Comparison of ENCODE assay signal across 25 cellular contexts in genomic region chr4:54187148-54187547, GRCh38. TPM values are rescaled to one million over a fixed set of nuclear protein-coding genes. Genes with fewer than 3 reads are reported as not detected.
A peak's percentile ranks its signal among the peaks of the same experiment; 100 is the strongest.
DNase-seq lines count a peak whose midpoint lies in the region; ATAC-seq and TF ChIP-seq lines count a peak whose summit lies in the region.
"Had no signal": no experiment of that assay in that cellular context is flagged by ENCODE, and none has a peak within 500 bp of the region (broad histone marks: within the 10 kb centered on the region; RNA-seq: fewer than 3 reads in every experiment).

No MANE protein-coding gene starts in this region.

- ATAC-seq in IMR-90 (ENCODE audit: low read depth), result no peak
- peak; percentile 54 for ATAC-seq in left lung
- no peak for ATAC-seq in HG02840 (IDR thresholded peaks at IDR 0.05; ENCODE audit: low FRiP score, unreplicated experiment)
- ATAC-seq in stimulated activated memory B cell treated with anti-CD40 and anti-IgM and Interleukin-4, amounts not matched to agents 10 μg/mL and 1 μg/mL and 100 μg/mL, for 72 hours, result no peak
- ATAC-seq: activated CD8-positive, alpha-beta T cell treated with anti-CD3 and anti-CD28 coated beads for 36 hours; foreskin keratinocyte; T-cell had no signal

- H2BK120ac ChIP-seq in IMR-90 (ENCODE audit: low read depth, low read length), result no peak overlapping the region

- no peaks in the 10 kb centered on the region; the same call in 1 of the 2 replicates for H3K9me1 ChIP-seq in IMR-90 (ENCODE audit: insufficient read depth, low read length)

- DNase-seq in IMR-90 (no peak), fibroblast of pulmonary artery (ENCODE audit: low read depth) (peak; percentile 54), left lung (no peak), pulmonary artery endothelial cell (ENCODE audit: low read depth, low spot score) (peak; percentile 19), SHP77 (lab: John Stamatoyannopoulos, UW) (no peak), smooth muscle cell (lab: John Stamatoyannopoulos, UW; ENCODE audit: unreplicated experiment) (no peak)
- DNase-seq: activated CD4-positive, CD25-positive, alpha-beta regulatory T cell treated with anti-CD3 and anti-CD28 coated beads, Interleukin-2, amount 50 U/mL, for 72 hours; activated CD8-positive, alpha-beta T cell treated with anti-CD3 and anti-CD28 coated beads for 36 hours; activated effector memory CD4-positive, alpha-beta T cell treated with Interleukin-2 at 50 U/mL for 16 hours; activated T-cell treated with anti-CD3 and anti-CD28 coated beads for 4 hours; BE2C; COR-L47; DMS79 treated with DMSO at 0.1 percent for 48 hours; effector CD4-positive, alpha-beta T cell; foreskin keratinocyte; HCEC 1CT; NCI-H1417 treated with DMSO at 0.1 percent for 48 hours; NCI-H2081 treated with DMSO at 0.1 percent for 48 hours; NCI-H446; T-cell had no signal

- no peaks in the 10 kb centered on the region for H3K79me1 ChIP-seq in IMR-90 (ENCODE audit: low read depth in 1 of 2, low read length in 2 of 2)

- H4K20me1 ChIP-seq in IMR-90 (ENCODE audit: insufficient read depth, low read length), result no peaks in the 10 kb centered on the region
- H4K20me1 ChIP-seq in smooth muscle cell (ENCODE audit: low read depth), result no peaks in the 10 kb centered on the region

- H4K91ac ChIP-seq in IMR-90 (ENCODE audit: insufficient read depth, low read depth, low read length), result no peak overlapping the region

- H3K4ac ChIP-seq in IMR-90 (ENCODE audit: low read depth, low read length), result no peak overlapping the region

- TF ChIP-seq POLR2A in IMR-90 (IDR thresholded peaks at IDR 0.05; ENCODE audit: low read depth, low read length), result no peak

- in situ Hi-C loops in IMR-90 (cut with MboI; ENCODE audit: low sequenced_read_pairs), result no loop called here

- H2AFZ ChIP-seq in IMR-90 (replicated peaks; ENCODE audit: low read length, poor library complexity), result peak overlapping the region; percentile 12
- no peak overlapping the region for H2AFZ ChIP-seq in smooth muscle cell (ENCODE audit: low read depth)
- H2AFZ ChIP-seq: hepatocyte, neural progenitor cell had no signal

- H3K56ac ChIP-seq in IMR-90 (ENCODE audit: extremely low read depth, insufficient read depth, low read length), result no peak overlapping the region

- no peak overlapping the region for H4K8ac ChIP-seq in IMR-90 (ENCODE audit: low read depth in 2 of 2, low read length in 2 of 2)

- H3K23ac ChIP-seq in IMR-90 (ENCODE audit: low read depth, low read length), result no peak overlapping the region

- no peak overlapping the region for H2BK5ac ChIP-seq in IMR-90 (ENCODE audit: low read depth, low read length, poor library complexity, severe bottlenecking)

- H3K4me2 ChIP-seq in IMR-90 (ENCODE audit: low read depth, low read length) (no peak overlapping the region), smooth muscle cell (no peak overlapping the region)
- H3K4me2 ChIP-seq: hepatocyte, neural progenitor cell had no signal

- H2AK5ac ChIP-seq in IMR-90 (ENCODE audit: low read depth, low read length), result no peak overlapping the region

- H2AK9ac ChIP-seq in IMR-90 (replicated peaks; ENCODE audit: low read depth, low read length, poor library complexity), result no peak overlapping the region

- H3K27me3 ChIP-seq in IMR-90 (ENCODE audit: control insufficient read depth, insufficient read depth, low read length) (no peaks in the 10 kb centered on the region), left lung (no peaks in the 10 kb centered on the region), smooth muscle cell (ENCODE audit: low read depth) (no peaks in the 10 kb centered on the region)
- H3K27me3 ChIP-seq: BE2C, foreskin keratinocyte, hepatocyte, neural progenitor cell had no signal

- H3K79me2 ChIP-seq in smooth muscle cell (ENCODE audit: low read depth), result no peaks in the 10 kb centered on the region
- H3K79me2 ChIP-seq: hepatocyte had no signal

- peaks cover 6% of the 10 kb centered on the region for H3F3A ChIP-seq in smooth muscle cell (ENCODE audit: low read depth)

- no peak overlapping the region for H3K4me3 Mint-ChIP-seq in stimulated activated memory B cell treated with anti-CD40 and anti-IgM and Interleukin-4, amounts not matched to agents 10 μg/mL and 1 μg/mL and 100 μg/mL, for 72 hours
- H3K4me3 Mint-ChIP-seq: activated CD8-positive, alpha-beta T cell treated with anti-CD3 and anti-CD28 coated beads for 36 hours; neural progenitor cell; T-cell had no signal

- no peak overlapping the region for H3K27ac Mint-ChIP-seq in stimulated activated memory B cell treated with anti-CD40 and anti-IgM and Interleukin-4, amounts not matched to agents 10 μg/mL and 1 μg/mL and 100 μg/mL, for 72 hours
- H3K27ac Mint-ChIP-seq: activated CD8-positive, alpha-beta T cell treated with anti-CD3 and anti-CD28 coated beads for 36 hours; neural progenitor cell; T-cell had no signal

- H3K14ac ChIP-seq in IMR-90 (replicated peaks; ENCODE audit: low read depth, low read length), result no peak overlapping the region; the same call in 1 of the 2 replicates

- H3K4me1 Mint-ChIP-seq in stimulated activated memory B cell treated with anti-CD40 and anti-IgM and Interleukin-4, amounts not matched to agents 10 μg/mL and 1 μg/mL and 100 μg/mL, for 72 hours, result no peaks in the 10 kb centered on the region
- H3K4me1 Mint-ChIP-seq: neural progenitor cell, T-cell had no signal

- H3K4me3 ChIP-seq in IMR-90 (ENCODE audit: insufficient read depth, low read depth, low read length) (no peak overlapping the region), fibroblast of pulmonary artery (replicated peaks; ENCODE audit: low read depth, low read length) (no peak overlapping the region), left lung (no peak overlapping the region), smooth muscle cell (no peak overlapping the region)
- H3K4me3 ChIP-seq: hepatocyte, neural progenitor cell had no signal

- intact Hi-C loops in IMR-90 (cut with micrococcal nuclease), result no loop called here
- intact Hi-C loops in left lung (cut with DNase I), result no loop called here

- POLR2A ChIA-PET in IMR-90 (lab: Charles Lee; ENCODE audit: unreplicated experiment), result no interaction called here

- H2BK20ac ChIP-seq in IMR-90 (ENCODE audit: low read depth, low read length), result no peak overlapping the region

- H3K27ac ChIP-seq in IMR-90 (ENCODE audit: insufficient read depth, low read length) (no peak overlapping the region), left lung (no peak overlapping the region), smooth muscle cell (ENCODE audit: low read depth) (no peak overlapping the region)
- H3K27ac ChIP-seq: foreskin keratinocyte, hepatocyte, neural progenitor cell had no signal

- H3K4me1 ChIP-seq in IMR-90 (ENCODE audit: control insufficient read depth, insufficient read depth, low read length), result no peaks in the 10 kb centered on the region
- H3K4me1 ChIP-seq in left lung, result no peaks in the 10 kb centered on the region
- no peaks in the 10 kb centered on the region for H3K4me1 ChIP-seq in smooth muscle cell (ENCODE audit: low read depth)
- H3K4me1 ChIP-seq: BE2C, foreskin keratinocyte, neural progenitor cell had no signal

- H3K9ac ChIP-seq in IMR-90 (ENCODE audit: low read depth, low read length) (no peak overlapping the region), smooth muscle cell (ENCODE audit: low read depth) (no peak overlapping the region)
- H3K9ac ChIP-seq: neural progenitor cell had no signal

- H3K27me3 Mint-ChIP-seq in stimulated activated memory B cell treated with anti-CD40 and anti-IgM and Interleukin-4, amounts not matched to agents 10 μg/mL and 1 μg/mL and 100 μg/mL, for 72 hours, result peaks cover 39% of the 10 kb centered on the region

- peaks cover 3% of the 10 kb centered on the region for H3K9me3 Mint-ChIP-seq in stimulated activated memory B cell treated with anti-CD40 and anti-IgM and Interleukin-4, amounts not matched to agents 10 μg/mL and 1 μg/mL and 100 μg/mL, for 72 hours
- H3K9me3 Mint-ChIP-seq: activated CD8-positive, alpha-beta T cell treated with anti-CD3 and anti-CD28 coated beads for 36 hours; neural progenitor cell; T-cell had no signal

- no peak overlapping the region for H4K5ac ChIP-seq in IMR-90 (ENCODE audit: low read depth, low read length)

- H3K9me3 ChIP-seq in IMR-90 (ENCODE audit: control insufficient read depth, insufficient read depth, low read length) (no peaks in the 10 kb centered on the region), left lung (no peaks in the 10 kb centered on the region), smooth muscle cell (replicated peaks; ENCODE audit: low read depth) (no peaks in the 10 kb centered on the region)
- H3K9me3 ChIP-seq: BE2C had no signal

- TF ChIP-seq RAD21 in IMR-90 (IDR thresholded peaks at IDR 0.05; ENCODE audit: low read length), result no peak

- 60% methylated on average over 1 of the region's 9 CpGs; no CpG with 5 or more reads in 1 of the 2 experiments for whole genome bisulfite sequencing in IMR-90 (ENCODE audit: extremely low coverage in 2 of 2, insufficient read length in 1 of 2), 2 experiments
- 92% methylated on average over 9 of the region's 9 CpGs for WGBS in smooth muscle cell (ENCODE audit: low lambda C conversion rate)

- no peaks in the 10 kb centered on the region for H3K36me3 Mint-ChIP-seq in stimulated activated memory B cell treated with anti-CD40 and anti-IgM and Interleukin-4, amounts not matched to agents 10 μg/mL and 1 μg/mL and 100 μg/mL, for 72 hours
- H3K36me3 Mint-ChIP-seq: neural progenitor cell, T-cell had no signal

- no peak overlapping the region for H3K18ac ChIP-seq in IMR-90 (ENCODE audit: low read depth, low read length)

- H2BK15ac ChIP-seq in IMR-90 (ENCODE audit: low read depth, low read length), result no peak overlapping the region

- BruUV-seq in IMR-90 (replicated peaks; lab: Mats Ljungman, UMichigan), result no TSS peak

- dilution Hi-C loops in IMR-90 (cut with HindIII; ENCODE audit: low sequenced_read_pairs, unreplicated experiment), result no loop called here

- H3K36me3 ChIP-seq in IMR-90 (ENCODE audit: control insufficient read depth, insufficient read depth, low read length), result no peaks in the 10 kb centered on the region
- no peaks in the 10 kb centered on the region for H3K36me3 ChIP-seq in left lung
- H3K36me3 ChIP-seq in smooth muscle cell (ENCODE audit: low read depth), result no peaks in the 10 kb centered on the region
- H3K36me3 ChIP-seq: BE2C, neural progenitor cell had no signal

- no peak for TF ChIP-seq CTCF in IMR-90 (conservative IDR thresholded peaks at IDR 0.05; ENCODE audit: low read depth, low read length)
- peak; percentile 25 for TF ChIP-seq CTCF in fibroblast of pulmonary artery (IDR thresholded peaks at IDR 0.05; ENCODE audit: low read length, missing control alignments)
- no peak for TF ChIP-seq CTCF in left lung (IDR thresholded peaks at IDR 0.05)
- no peak for TF ChIP-seq CTCF in smooth muscle cell (IDR thresholded peaks at IDR 0.05; ENCODE audit: borderline replicate concordance, insufficient read depth, poor library complexity, severe bottlenecking)

- CTCF ChIA-PET in IMR-90 (lab: Yijun Ruan, JAX), result no interaction called here

TF ChIP-seq in IMR-90, 13 proteins besides CTCF, POLR2A, EP300 and RAD21 (continues in another document):
- no peak for TF ChIP-seq BHLHE40 (IDR thresholded peaks at IDR 0.05; ENCODE audit: low read depth, low read length)

RNA-seq across cellular contexts. Expression of gene PDGFRA, which starts 41.9 kb away (rescaled TPM):
- 157 and 168 TPM in 2 replicates for total RNA-seq in IMR-90 (2012; rRNA removed)
- 50.0 and 60.8 TPM in 2 replicates for polyA plus RNA-seq in IMR-90 (2012; rRNA removed)
- 17.1 and 26.5 TPM in 2 replicates for polyA plus RNA-seq in IMR-90 (2012; cell fraction: cytosol; rRNA removed)
- polyA plus RNA-seq in IMR-90 (2012; cell fraction: nucleus; rRNA removed; ENCODE audit: low replicate concordance), result 16.4 and 107 TPM in 2 replicates
- total RNA-seq in left lung, result 100 to 1,000 TPM in 1 of 2 donors, 10 to 100 TPM in 1; 50.3 to 104 TPM
- total RNA-seq in pulmonary artery endothelial cell, result 0.73 and 0.85 TPM in 2 replicates
- 281 and 311 TPM in 2 replicates for total RNA-seq in smooth muscle cell
- polyA plus RNA-seq in smooth muscle cell, result 111 and 112 TPM in 2 replicates
- total RNA-seq: activated CD8-positive, alpha-beta T cell treated with anti-CD3 and anti-CD28 coated beads for 36 hours; MCF 10A had no signal
- polyA plus RNA-seq: foreskin keratinocyte had no signal

Comparison
In these comparisons a context has a peak if more than half of its experiments do, and no peak if none do; other contexts are left out.
1. DNase-seq: peak in fibroblast of pulmonary artery (single experiment) and pulmonary artery endothelial cell (single experiment); none in IMR-90 (single experiment), left lung (0 of 2), SHP77 (0 of 2) and smooth muscle cell (single experiment).
2. RNA of gene PDGFRA, which starts 41.9 kb away (total RNA-seq): 281 to 311 TPM in smooth muscle cell, 157 to 168 TPM in IMR-90 and 50.3 to 104 TPM in left lung; 0.73 to 0.85 TPM in pulmonary artery endothelial cell; every median in the first group is over 10 times any median in the second.